In the genomic region with DNA sequence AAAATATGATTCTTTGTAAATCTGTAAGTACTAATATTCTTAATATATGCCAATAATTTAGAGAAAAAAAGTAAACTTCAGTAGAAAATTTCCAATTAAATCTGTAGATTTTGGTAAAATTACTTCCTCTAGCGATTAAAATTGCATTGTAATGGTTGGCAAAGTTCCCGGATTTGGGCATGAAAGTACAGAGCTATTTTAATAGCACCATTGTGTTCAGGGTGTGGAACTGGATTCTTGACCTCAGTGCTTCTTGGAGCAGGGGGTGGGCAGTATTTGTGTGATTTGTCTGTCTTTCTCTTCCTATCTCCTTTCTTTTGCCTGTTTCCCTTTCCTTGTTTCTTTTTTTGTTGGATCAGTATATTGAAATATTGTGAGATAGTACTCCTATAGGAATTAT, we compare ENCODE assay signal across 14 cellular contexts.
A peak's percentile ranks its signal among the peaks of the same experiment; 100 is the strongest.
DNase-seq lines count a peak whose midpoint lies in the region; TF ChIP-seq lines count a peak whose summit lies in the region.
"Had no signal": no experiment of that assay in that cellular context is flagged by ENCODE, and none has a peak within 500 bp of the region (broad histone marks: within the 10 kb centered on the region; RNA-seq: fewer than 3 reads in every experiment).

No MANE protein-coding gene starts in this region.

- H3K4me1 ChIP-seq in mucosa of rectum (ENCODE audit: control insufficient read depth in 2 of 2, insufficient read depth in 2 of 2, low read length in 2 of 2), result peaks cover 0 to 3% of the 10 kb centered on the region in 2 donors
- H3K4me1 ChIP-seq: gastrocnemius medialis, parathyroid adenoma had no signal

- no peak overlapping the region for H3K9ac ChIP-seq in mucosa of rectum (ENCODE audit: low read depth in 1 of 2, low read length in 2 of 2)
- H3K9ac ChIP-seq: parathyroid adenoma had no signal

- H3K4me3 ChIP-seq in fibroblast of mammary gland (ENCODE audit: control insufficient read depth, low read depth, low read length) (no peak overlapping the region), mucosa of rectum (ENCODE audit: low read length in 2 of 2) (no peak overlapping the region)
- H3K4me3 ChIP-seq: gastrocnemius medialis had no signal

- no peaks in the 10 kb centered on the region for H3K9me3 ChIP-seq in mucosa of rectum (ENCODE audit: control insufficient read depth in 2 of 2, low read length in 2 of 2)
- H3K9me3 ChIP-seq: gastrocnemius medialis had no signal

- no peaks in the 10 kb centered on the region for H3K36me3 ChIP-seq in mucosa of rectum (ENCODE audit: control insufficient read depth in 2 of 2, insufficient read depth in 2 of 2, low read length in 2 of 2)
- H3K36me3 ChIP-seq: gastrocnemius medialis had no signal

- peak; percentile 9 for DNase-seq in EH (ENCODE audit: low read depth)
- peak; percentile 43 for DNase-seq in RPMI7951 (ENCODE audit: low read depth)
- peak; percentile 33 for DNase-seq in fibroblast of mammary gland (ENCODE audit: low read depth)
- no peak for DNase-seq in DMS153 (lab: John Stamatoyannopoulos, UW)
- DNase-seq in stimulated activated naive CD4-positive, alpha-beta T cell treated with Interleukin-2 at 50 U/mL for 16 hours (lab: John Stamatoyannopoulos, UW), result no peak
- DNase-seq in Kasumi-1 (lab: John Stamatoyannopoulos, UW), result no peak
- DNase-seq in SHP77 (lab: John Stamatoyannopoulos, UW), result no peak
- DNase-seq: activated CD4-positive, alpha-beta T cell treated with anti-CD3 and anti-CD28 coated beads for 1 hour; activated naive CD8-positive, alpha-beta T cell treated with anti-CD3 and anti-CD28 coated beads, Interleukin-2, amount 10 ng/mL, durations not matched to agents 7 days and 5 days; DND-41; gastrocnemius medialis; HFFc6 had no signal

- TF ChIP-seq CTCF in fibroblast of mammary gland (conservative IDR thresholded peaks at IDR 0.05; ENCODE audit: control insufficient read depth, insufficient read depth, low read depth, low read length), result no peak

- no peaks in the 10 kb centered on the region for H3K27me3 ChIP-seq in mucosa of rectum (ENCODE audit: control insufficient read depth in 2 of 2, insufficient read depth in 2 of 2, low read length in 2 of 2)
- H3K27me3 ChIP-seq: gastrocnemius medialis had no signal

- H3K27ac ChIP-seq in mucosa of rectum (ENCODE audit: low read depth in 2 of 2, low read length in 2 of 2), result peak overlapping the region; percentile 40 to 44
- H3K27ac ChIP-seq: gastrocnemius medialis, parathyroid adenoma had no signal

Comparison
In these comparisons a context has a peak if more than half of its experiments do, and no peak if none do; other contexts are left out.
1. DNase-seq: peak in EH (single experiment), RPMI7951 (single experiment) and fibroblast of mammary gland (single experiment); none in DMS153 (single experiment), stimulated activated naive CD4-positive, alpha-beta T cell treated with Interleukin-2 at 50 U/mL for 16 hours (single experiment), Kasumi-1 (0 of 2) and SHP77 (0 of 2).